In the genomic region with DNA sequence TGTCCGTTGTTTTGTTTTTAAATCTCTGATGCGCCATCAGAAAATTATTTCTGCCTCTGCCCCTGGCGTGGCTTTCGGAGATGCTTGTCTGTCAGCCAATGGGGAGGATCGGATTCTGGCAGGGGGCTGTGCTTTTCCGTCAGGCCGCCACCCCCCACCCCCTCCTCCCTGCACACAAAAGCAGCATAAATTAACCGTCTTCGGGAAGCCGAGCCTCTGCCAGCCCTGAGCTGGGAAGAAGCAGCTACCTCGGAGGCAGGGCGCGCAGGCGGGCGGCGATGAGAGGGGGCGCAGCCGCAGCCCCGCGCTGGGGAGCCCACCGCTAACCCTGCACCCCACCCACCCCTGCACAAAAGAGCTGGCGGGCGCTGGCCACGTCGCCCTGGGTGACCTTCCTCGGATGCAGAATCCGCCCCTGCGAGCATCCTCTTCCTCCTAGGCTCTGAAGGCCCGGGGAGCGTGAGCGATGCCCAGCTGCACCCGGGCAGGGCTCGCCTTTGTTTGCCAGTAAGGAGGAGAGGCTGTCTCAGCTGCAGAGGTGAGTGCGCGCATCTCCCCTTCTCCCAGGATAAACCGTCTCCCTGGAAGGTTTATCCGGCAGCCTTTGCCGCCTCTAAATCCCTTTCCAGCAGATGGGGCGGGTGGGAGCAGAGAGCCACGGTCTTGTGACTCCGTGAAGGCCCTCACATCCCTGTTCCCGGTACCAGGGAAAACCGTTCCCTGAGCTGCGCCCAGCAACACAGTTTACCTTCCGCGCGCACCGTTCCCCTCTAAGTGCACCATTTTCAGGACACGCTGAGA, we compare ENCODE assay signal across 12 cellular contexts. TPM values are rescaled to one million over a fixed set of nuclear protein-coding genes. Genes with fewer than 3 reads are reported as not detected.
DNase-seq lines count a peak whose midpoint lies in the region; ATAC-seq and TF ChIP-seq lines count a peak whose summit lies in the region.
"Had no signal": no experiment of that assay in that cellular context is flagged by ENCODE, and none has a peak within 500 bp of the region (broad histone marks: within the 10 kb centered on the region; RNA-seq: fewer than 3 reads in every experiment).

TSS of gene ATCAY (plus strand) at position 215 of the 801 bp plus-strand sequence. CDS start 5,083 bp downstream, outside the sequence.

- H3K9me3 ChIP-seq in osteoblast (ENCODE audit: low read depth, low read length) = no peaks in the 10 kb centered on the region
- no peaks in the 10 kb centered on the region for H3K9me3 ChIP-seq in testis
- H3K9me3 ChIP-seq: colonic mucosa, right lobe of liver had no signal

- H3K27ac Mint-ChIP-seq in GM23338 = no peak within 1 kb of the TSS
- H3K27ac Mint-ChIP-seq: stimulated activated effector memory CD8-positive, alpha-beta T cell treated with anti-CD3 and anti-CD28 coated beads, Interleukin-12 subunit alpha, Interleukin-12 subunit beta, amount 100 ng/mL, for 72 hours had no signal

- no peaks in the 10 kb centered on the region; the same call in 2 of the 3 replicates for H3K9me3 Mint-ChIP-seq in GM23338
- H3K9me3 Mint-ChIP-seq: stimulated activated effector memory CD8-positive, alpha-beta T cell treated with anti-CD3 and anti-CD28 coated beads, Interleukin-12 subunit alpha, Interleukin-12 subunit beta, amount 100 ng/mL, for 72 hours had no signal

- in situ Hi-C loops in GM13976 (cut with MboI; ENCODE audit: low sequenced_read_pairs, unreplicated experiment) = no loop called here

- peaks cover 6% of the 10 kb centered on the region; the same call in 1 of the 2 replicates for H3F3A ChIP-seq in GM23338 (replicated peaks; ENCODE audit: low read depth)

- ATAC-seq in GM23338 (peak; percentile 81), GM19023 (IDR thresholded peaks at IDR 0.05; ENCODE audit: unreplicated experiment) (no peak)
- ATAC-seq: right lobe of liver; stimulated activated effector memory CD8-positive, alpha-beta T cell treated with anti-CD3 and anti-CD28 coated beads, Interleukin-12 subunit alpha, Interleukin-12 subunit beta, amount 100 ng/mL, for 72 hours had no signal

- peak; percentile 87 for DNase-seq in GM23338 (ENCODE audit: low spot score)
- DNase-seq in NCI-H2196 (lab: John Stamatoyannopoulos, UW; ENCODE audit: unreplicated experiment) = peak; percentile 64
- peak; percentile 88 for DNase-seq in ecto neural progenitor cell (ENCODE audit: low spot score)
- peak; percentile 73 for DNase-seq in osteoblast (ENCODE audit: insufficient read length, low spot score, missing footprints)
- DNase-seq in GM13976 (ENCODE audit: low spot score) = no peak
- no peak for DNase-seq in AG20443 (ENCODE audit: low spot score)
- DNase-seq in testis = no peak
- DNase-seq: colonic mucosa, MM.1S, right lobe of liver had no signal

- peak within 1 kb of the TSS; percentile 82 for H3K4me3 Mint-ChIP-seq in GM23338
- H3K4me3 Mint-ChIP-seq: stimulated activated effector memory CD8-positive, alpha-beta T cell treated with anti-CD3 and anti-CD28 coated beads, Interleukin-12 subunit alpha, Interleukin-12 subunit beta, amount 100 ng/mL, for 72 hours had no signal

- H3K4me3 ChIP-seq in GM23338 = peak within 1 kb of the TSS; percentile 87
- H3K4me3 ChIP-seq in osteoblast (ENCODE audit: insufficient read depth, low read length) = no peak within 1 kb of the TSS
- H3K4me3 ChIP-seq in testis = peak within 1 kb of the TSS in 1 of 2 donors; percentile 17
- H3K4me3 ChIP-seq: colonic mucosa, right lobe of liver had no signal

- H3K36me3 Mint-ChIP-seq in GM23338 (ENCODE audit: low read depth) = peaks cover 2% of the 10 kb centered on the region; the same call in 1 of the 3 replicates
- H3K36me3 Mint-ChIP-seq: stimulated activated effector memory CD8-positive, alpha-beta T cell treated with anti-CD3 and anti-CD28 coated beads, Interleukin-12 subunit alpha, Interleukin-12 subunit beta, amount 100 ng/mL, for 72 hours had no signal

- H3K4me2 ChIP-seq in GM23338 (peak within 1 kb of the TSS; percentile 97), osteoblast (ENCODE audit: insufficient read depth, low read length) (no peak within 1 kb of the TSS)

- H3K36me3 ChIP-seq in GM23338 (ENCODE audit: insufficient read depth) (no peaks in the 10 kb centered on the region; the same call in 1 of the 2 replicates), osteoblast (ENCODE audit: insufficient read depth, low read length) (no peaks in the 10 kb centered on the region), testis (ENCODE audit: low read depth, missing control alignments) (no peaks in the 10 kb centered on the region)
- H3K36me3 ChIP-seq: colonic mucosa, right lobe of liver had no signal

- WGBS in testis, 2 donors = 2% methylated on average over 25 to 44 of the region's 49 CpGs

- no peak for TF ChIP-seq CTCF in GM23338 (conservative IDR thresholded peaks at IDR 0.05; ENCODE audit: low read depth in 2 of 2)
- TF ChIP-seq CTCF in osteoblast (IDR thresholded peaks at IDR 0.05; ENCODE audit: extremely low read depth, low read depth, low read length) = no peak
- TF ChIP-seq CTCF in GM13976 (IDR thresholded peaks at IDR 0.05; ENCODE audit: borderline replicate concordance, control extremely low read depth, extremely low read depth, insufficient read depth, missing control alignments) = no peak
- no peak for TF ChIP-seq CTCF in testis (IDR thresholded peaks at IDR 0.05)

- H2AFZ ChIP-seq in GM23338 (peak within 1 kb of the TSS; percentile 74), osteoblast (ENCODE audit: low read length) (no peak within 1 kb of the TSS)

- no peaks in the 10 kb centered on the region for H3K4me1 ChIP-seq in GM23338 (ENCODE audit: insufficient read depth)
- H3K4me1 ChIP-seq in osteoblast (ENCODE audit: insufficient read depth, low read length) = no peaks in the 10 kb centered on the region
- no peaks in the 10 kb centered on the region for H3K4me1 ChIP-seq in testis
- H3K4me1 ChIP-seq: colonic mucosa, right lobe of liver had no signal

- peaks cover 8% of the 10 kb centered on the region; the same call in 1 of the 2 replicates for H3K79me2 ChIP-seq in GM23338 (replicated peaks; ENCODE audit: insufficient read depth)
- H3K79me2 ChIP-seq in osteoblast (ENCODE audit: insufficient read depth, low read length) = no peaks in the 10 kb centered on the region

- H3K27me3 ChIP-seq in GM23338 (ENCODE audit: insufficient read depth) (no peaks in the 10 kb centered on the region), osteoblast (ENCODE audit: insufficient read depth, low read length) (peaks cover 21% of the 10 kb centered on the region), testis (no peaks in the 10 kb centered on the region)

- no peak within 1 kb of the TSS for H3K27ac ChIP-seq in GM23338 (ENCODE audit: low read depth)
- H3K27ac ChIP-seq in osteoblast (ENCODE audit: low read depth, low read length) = no peak within 1 kb of the TSS
- no peak within 1 kb of the TSS for H3K27ac ChIP-seq in testis
- H3K27ac ChIP-seq: colonic mucosa, right lobe of liver had no signal

- H3K4me1 Mint-ChIP-seq in GM23338 = peaks cover 8% of the 10 kb centered on the region

- H4K20me1 ChIP-seq in GM23338 (replicated peaks; ENCODE audit: insufficient read depth) (peaks cover 7% of the 10 kb centered on the region), osteoblast (ENCODE audit: insufficient read depth, low read length) (no peaks in the 10 kb centered on the region)

- TF ChIP-seq POLR2A in testis (IDR thresholded peaks at IDR 0.05) = no peak

- H3K9me2 ChIP-seq in GM23338 (ENCODE audit: insufficient read depth) = no peaks in the 10 kb centered on the region

- H3K27me3 Mint-ChIP-seq in GM23338 (ENCODE audit: insufficient read depth, low read depth, poor library complexity) = peaks cover 25% of the 10 kb centered on the region

- intact Hi-C loops in testis (cut with DNase I; ENCODE audit: low total_unique reads) = no loop called here

TF ChIP-seq in GM23338, 12 proteins besides CTCF, POLR2A, EP300 and RAD21:
- peak; percentile 83 for TF ChIP-seq POLR2AphosphoS5 (IDR thresholded peaks at IDR 0.05; ENCODE audit: low read depth)
- TF ChIP-seq EZH2 (IDR thresholded peaks at IDR 0.05; ENCODE audit: low read depth, unreplicated experiment) = no peak

RNA-seq across cellular contexts. Expression of gene ATCAY, which starts in this region (rescaled TPM):
- 36.4 and 45.7 TPM in 2 replicates for total RNA-seq in GM23338 (2014; rRNA removed; shearing (Covaris generic))
- polyA plus RNA-seq in GM23338 (2016; fragmentation: Nextera tagmentation; extraction: Ambion mirVana) (16.9 and 22.8 TPM in 2 replicates), testis (ENCODE audit: insufficient read depth, low read depth, low replicate concordance) (0.32 TPM)
- total RNA-seq in osteoblast (not detected in 2 replicates), testis (1 to 10 TPM; 1.7 to 4.8 TPM)
- total RNA-seq: right lobe of liver had no signal

Comparison
In these comparisons a context has a peak if more than half of its experiments do, and no peak if none do; other contexts are left out.
1. RNA of gene ATCAY (polyA plus RNA-seq): 16.9 to 22.8 TPM in GM23338; 0.32 TPM in testis (single experiment); every median in the first group is over 10 times any median in the second.
2. Peak in DNase-seq in osteoblast; RNA of the gene not detected or under 1 TPM.
3. DNase-seq: peak in GM23338 (single experiment), NCI-H2196 (single experiment) and ecto neural progenitor cell (single experiment); none in GM13976 (single experiment), AG20443 (single experiment) and testis (single experiment).